Comparison of ENCODE assay signal across 19 cellular contexts in genomic region chr9:79768199-79768598, GRCh38.
A peak's percentile ranks its signal among the peaks of the same experiment; 100 is the strongest.
DNase-seq lines count a peak whose midpoint lies in the region; ATAC-seq and TF ChIP-seq lines count a peak whose summit lies in the region.
"Had no signal": no experiment of that assay in that cellular context is flagged by ENCODE, and none has a peak within 500 bp of the region (broad histone marks: within the 10 kb centered on the region; RNA-seq: fewer than 3 reads in every experiment).

No MANE protein-coding gene starts in this region.

- TF ChIP-seq CTCF in HFF-Myc (IDR thresholded peaks at IDR 0.05; ENCODE audit: low read depth, low read length, missing control alignments) (no peak), epithelial cell of esophagus (IDR thresholded peaks at IDR 0.05; ENCODE audit: insufficient read depth, low read depth, low read length, missing control alignments) (no peak), osteocyte (IDR thresholded peaks at IDR 0.05) (no peak)

- H3K4me3 ChIP-seq in HFF-Myc (replicated peaks; ENCODE audit: low read depth, low read length) (no peak overlapping the region), epithelial cell of esophagus (ENCODE audit: low read length) (no peak overlapping the region)
- H3K4me3 ChIP-seq: adrenal gland, BLaER1, cardiac muscle cell, lung, tibial artery had no signal

- H3K4me3 Mint-ChIP-seq in osteocyte (ENCODE audit: unreplicated experiment), result peak overlapping the region; percentile 10
- H3K4me3 Mint-ChIP-seq: activated CD4-positive, alpha-beta T cell treated with anti-CD3 and anti-CD28 coated beads, Interleukin-2, amount 10 ng/mL, durations not matched to agents 24 days and 14 days; stimulated activated naive B cell treated with anti-CD40 and anti-IgM and Interleukin-4, amounts not matched to agents 10 μg/mL and 1 μg/mL and 100 μg/mL, for 72 hours had no signal

- peak; percentile 23 for DNase-seq in EH (ENCODE audit: low read depth)
- DNase-seq in HFF-Myc (ENCODE audit: extremely low read depth, low read depth), result peak; percentile 14
- peak; percentile 13 for DNase-seq in epithelial cell of esophagus (ENCODE audit: low read depth)
- DNase-seq in osteocyte (ENCODE audit: extremely low spot score, unreplicated experiment), result no peak
- DNase-seq in SHP77 (lab: John Stamatoyannopoulos, UW), result no peak
- no peak for DNase-seq in T-helper 9 cell
- DNase-seq: activated CD4-positive, alpha-beta T cell treated with anti-CD3 and anti-CD28 coated beads, Interleukin-2, amount 10 ng/mL, durations not matched to agents 24 days and 14 days; activated gamma-delta T cell; adrenal gland; GDM1; NCI-H1694 treated with DMSO at 0.1 percent for 48 hours; NCI-H345; stimulated activated naive B cell treated with anti-CD40 and anti-IgM and Interleukin-4, amounts not matched to agents 10 μg/mL and 1 μg/mL and 100 μg/mL, for 72 hours; SW 1271; tibial artery had no signal

- no peak overlapping the region for H3K27ac Mint-ChIP-seq in osteocyte (ENCODE audit: unreplicated experiment)
- H3K27ac Mint-ChIP-seq: activated CD4-positive, alpha-beta T cell treated with anti-CD3 and anti-CD28 coated beads, Interleukin-2, amount 10 ng/mL, durations not matched to agents 24 days and 14 days; stimulated activated naive B cell treated with anti-CD40 and anti-IgM and Interleukin-4, amounts not matched to agents 10 μg/mL and 1 μg/mL and 100 μg/mL, for 72 hours had no signal

- H3K9me3 Mint-ChIP-seq in osteocyte (ENCODE audit: unreplicated experiment), result no peaks in the 10 kb centered on the region
- H3K9me3 Mint-ChIP-seq: stimulated activated naive B cell treated with anti-CD40 and anti-IgM and Interleukin-4, amounts not matched to agents 10 μg/mL and 1 μg/mL and 100 μg/mL, for 72 hours had no signal

- H3K27me3 Mint-ChIP-seq in osteocyte (ENCODE audit: unreplicated experiment), result peaks cover 8% of the 10 kb centered on the region
- H3K27me3 Mint-ChIP-seq: activated CD4-positive, alpha-beta T cell treated with anti-CD3 and anti-CD28 coated beads, Interleukin-2, amount 10 ng/mL, durations not matched to agents 24 days and 14 days had no signal

- ATAC-seq in HG03378 (IDR thresholded peaks at IDR 0.05; ENCODE audit: unreplicated experiment), result no peak
- ATAC-seq: stimulated activated naive B cell treated with anti-CD40 and anti-IgM and Interleukin-4, amounts not matched to agents 10 μg/mL and 1 μg/mL and 100 μg/mL, for 72 hours had no signal

- no peaks in the 10 kb centered on the region for H3K36me3 Mint-ChIP-seq in osteocyte (ENCODE audit: unreplicated experiment)
- H3K36me3 Mint-ChIP-seq: stimulated activated naive B cell treated with anti-CD40 and anti-IgM and Interleukin-4, amounts not matched to agents 10 μg/mL and 1 μg/mL and 100 μg/mL, for 72 hours had no signal

- H3K4me1 Mint-ChIP-seq in osteocyte (ENCODE audit: unreplicated experiment), result peaks cover 29% of the 10 kb centered on the region
- H3K4me1 Mint-ChIP-seq: activated CD4-positive, alpha-beta T cell treated with anti-CD3 and anti-CD28 coated beads, Interleukin-2, amount 10 ng/mL, durations not matched to agents 24 days and 14 days had no signal

Comparison
In these comparisons a context has a peak if more than half of its experiments do, and no peak if none do; other contexts are left out.
1. DNase-seq: peak in EH (single experiment), HFF-Myc (single experiment) and epithelial cell of esophagus (single experiment); none in osteocyte (single experiment), SHP77 (0 of 2) and T-helper 9 cell (single experiment).